In genomic region chr15:81326466-81327212, GRCh38 we compare ENCODE assay signal across 31 cellular contexts. TPM values are rescaled to one million over a fixed set of nuclear protein-coding genes. Genes with fewer than 3 reads are reported as not detected.
A peak's percentile ranks its signal among the peaks of the same experiment; 100 is the strongest.
DNase-seq lines count a peak whose midpoint lies in the region; ATAC-seq, FAIRE-seq and TF ChIP-seq lines count a peak whose summit lies in the region.
"Had no signal": no experiment of that assay in that cellular context is flagged by ENCODE, and none has a peak within 500 bp of the region (broad histone marks: within the 10 kb centered on the region; RNA-seq: fewer than 3 reads in every experiment).

No MANE protein-coding gene starts in this region.

- no peak for TF ChIP-seq EP300 in GM12878 (IDR thresholded peaks at IDR 0.05; ENCODE audit: borderline replicate concordance in 1 of 2, control insufficient read depth in 1 of 2, low read depth in 2 of 2, low read length in 2 of 2)

- no peaks in the 10 kb centered on the region for H3K27me3 ChIP-seq in AG04450 (ENCODE audit: control insufficient read depth, insufficient read depth, low read length)
- H3K27me3 ChIP-seq in GM12878 (replicated peaks in 1 of 2; ENCODE audit: control insufficient read depth in 2 of 2, insufficient read depth in 2 of 2, low read length in 1 of 2), result no peaks in the 10 kb centered on the region
- peaks cover 0 to 2% of the 10 kb centered on the region in 2 experiments for H3K27me3 ChIP-seq in mesenchymal stem cell (ENCODE audit: control insufficient read depth in 1 of 2, insufficient read depth in 1 of 2, low read length in 2 of 2)
- H3K27me3 ChIP-seq: dorsolateral prefrontal cortex, heart left ventricle, spleen, suprapubic skin had no signal

- H3K23ac ChIP-seq in mesenchymal stem cell (ENCODE audit: low read length in 2 of 2), result no peak overlapping the region

- H3K4me3 ChIP-seq in AG04450 (ENCODE audit: low read depth, low read length) (no peak overlapping the region), GM12878 (no peak overlapping the region), mesenchymal stem cell (ENCODE audit: insufficient read depth in 1 of 2, low read depth in 1 of 2, low read length in 2 of 2) (no peak overlapping the region)
- H3K4me3 ChIP-seq: dorsolateral prefrontal cortex, heart left ventricle, SK-N-MC, spleen, suprapubic skin had no signal

- no peak overlapping the region for H2AFZ ChIP-seq in GM12878 (ENCODE audit: control insufficient read depth, low read depth, low read length)
- H2AFZ ChIP-seq in mesenchymal stem cell (ENCODE audit: low read depth, low read length), result no peak overlapping the region

- no peak overlapping the region for H3K4me3 Mint-ChIP-seq in naive thymus-derived CD8-positive, alpha-beta T cell
- H3K4me3 Mint-ChIP-seq: stimulated activated memory B cell treated with anti-CD40 and anti-IgM and Interleukin-4, amounts not matched to agents 10 μg/mL and 1 μg/mL and 100 μg/mL, for 72 hours had no signal

- no peak for FAIRE-seq in GM12878 (lab: Jason Lieb, UNC)
- FAIRE-seq: D721Med, endothelial cell of umbilical vein had no signal

- no peak overlapping the region for H2BK5ac ChIP-seq in mesenchymal stem cell (ENCODE audit: low read depth, low read length, poor library complexity, severe bottlenecking)

- H3K18ac ChIP-seq in mesenchymal stem cell (ENCODE audit: low read depth in 1 of 2, low read length in 2 of 2), result no peak overlapping the region

- CTCF ChIA-PET in AG04450 (lab: Charles Lee), result interaction anchor here (1.0 to 2.3 kb wide), 5 partner anchors 10 to 154 kb away, joined by 3 to 24 read pairs (median 9); no protein-coding TSS in a partner anchor
- CTCF ChIA-PET in GM12878 (lab: Yijun Ruan, JAX), result interaction anchor here (0.8 to 6.5 kb wide), 8 partner anchors 9 to 357 kb away, joined by 3 to 50 read pairs (median 4); no protein-coding TSS in a partner anchor

- peak overlapping the region in 3 of 10 donors; percentile 8 to 80 (median 46) for H3K27ac Mint-ChIP-seq in naive thymus-derived CD8-positive, alpha-beta T cell
- H3K27ac Mint-ChIP-seq: stimulated activated memory B cell treated with anti-CD40 and anti-IgM and Interleukin-4, amounts not matched to agents 10 μg/mL and 1 μg/mL and 100 μg/mL, for 72 hours had no signal

- H3K27ac ChIP-seq in AG04450 (ENCODE audit: low read depth, low read length) (peak overlapping the region; percentile 42), GM12878 (ENCODE audit: control insufficient read depth, insufficient read depth) (no peak overlapping the region), mesenchymal stem cell (ENCODE audit: low read length, poor library complexity, severe bottlenecking) (peak overlapping the region; percentile 77)
- H3K27ac ChIP-seq: dorsolateral prefrontal cortex, RWPE1, SK-N-MC, suprapubic skin had no signal

- H3K36me3 ChIP-seq in GM12878 (ENCODE audit: control insufficient read depth in 2 of 2, insufficient read depth in 2 of 2, low read length in 1 of 2), result no peaks in the 10 kb centered on the region
- peaks cover 0 to 8% of the 10 kb centered on the region in 2 experiments for H3K36me3 ChIP-seq in mesenchymal stem cell (ENCODE audit: control insufficient read depth in 1 of 2, insufficient read depth in 2 of 2, low read depth in 1 of 2, low read length in 2 of 2)
- H3K36me3 ChIP-seq: suprapubic skin had no signal

- intact Hi-C loops in GM12878 (cut with micrococcal nuclease; ENCODE audit: unreplicated experiment), result no loop called here

- no peak overlapping the region for H2BK15ac ChIP-seq in mesenchymal stem cell (ENCODE audit: low read depth, poor library complexity, severe bottlenecking)

- RAD21 ChIA-PET in GM12878 (lab: Charles Lee; ENCODE audit: unreplicated experiment), result interaction anchor here (0.6 to 3.5 kb wide), 8 partner anchors 10 to 60 kb away, joined by 3 to 14 read pairs (median 4); no protein-coding TSS in a partner anchor

- H3K4me1 Mint-ChIP-seq in naive thymus-derived CD8-positive, alpha-beta T cell, result peaks cover 24 to 77% (median 52%) of the 10 kb centered on the region in 4 donors

- H3K27me3 Mint-ChIP-seq in naive thymus-derived CD8-positive, alpha-beta T cell, result no peaks in the 10 kb centered on the region
- H3K27me3 Mint-ChIP-seq: stimulated activated memory B cell treated with anti-CD40 and anti-IgM and Interleukin-4, amounts not matched to agents 10 μg/mL and 1 μg/mL and 100 μg/mL, for 72 hours had no signal

- peak overlapping the region in 1 of 2 experiments; percentile 41 for H3K4ac ChIP-seq in mesenchymal stem cell (ENCODE audit: low read depth in 1 of 2, low read length in 2 of 2)

- peaks cover 4% of the 10 kb centered on the region for H3K79me2 ChIP-seq in GM12878 (ENCODE audit: control insufficient read depth, insufficient read depth, low read length)

- no peak overlapping the region for H4K8ac ChIP-seq in mesenchymal stem cell (ENCODE audit: low read length)

- H3K14ac ChIP-seq in mesenchymal stem cell (ENCODE audit: low read length in 2 of 2), result no peak overlapping the region

- no peak overlapping the region for H3K4me2 ChIP-seq in GM12878 (ENCODE audit: control insufficient read depth, insufficient read depth)
- H3K4me2 ChIP-seq in mesenchymal stem cell (ENCODE audit: low read length, poor library complexity, severe bottlenecking), result no peak overlapping the region

- H3K9me3 ChIP-seq in AG04450 (ENCODE audit: control insufficient read depth, insufficient read depth, low read length) (no peaks in the 10 kb centered on the region; the same call in 1 of the 2 replicates), GM12878 (replicated peaks; ENCODE audit: control insufficient read depth, insufficient read depth, low read length) (no peaks in the 10 kb centered on the region), mesenchymal stem cell (ENCODE audit: control insufficient read depth, low read length) (no peaks in the 10 kb centered on the region)
- H3K9me3 ChIP-seq: heart left ventricle, spleen, suprapubic skin had no signal

- no peaks in the 10 kb centered on the region for H3K36me3 Mint-ChIP-seq in naive thymus-derived CD8-positive, alpha-beta T cell

- no peaks in the 10 kb centered on the region for H4K20me1 ChIP-seq in GM12878 (ENCODE audit: control insufficient read depth, insufficient read depth)

- ATAC-seq in GM12878 (no peak), GM18861 (IDR thresholded peaks at IDR 0.05; ENCODE audit: unreplicated experiment) (no peak)
- no peak for ATAC-seq in naive thymus-derived CD8-positive, alpha-beta T cell
- ATAC-seq: heart left ventricle; stimulated activated memory B cell treated with anti-CD40 and anti-IgM and Interleukin-4, amounts not matched to agents 10 μg/mL and 1 μg/mL and 100 μg/mL, for 72 hours had no signal

- no peak for TF ChIP-seq POLR2A in GM12878 (IDR thresholded peaks at IDR 0.05; ENCODE audit: low read depth, low read length)

- H2BK12ac ChIP-seq in mesenchymal stem cell (ENCODE audit: low read length in 2 of 2), result no peak overlapping the region

- SMC1A ChIA-PET in GM12878 (lab: Charles Lee; ENCODE audit: uncharacterized antibody, unreplicated experiment), result interaction anchor here (0.8 to 4.1 kb wide), 12 partner anchors 9 to 326 kb away, joined by 3 to 26 read pairs (median 6); partner anchors contain the start of gene TLNRD1

- no peak overlapping the region for H2BK120ac ChIP-seq in mesenchymal stem cell (ENCODE audit: low read depth, low read length)

- TF ChIP-seq CTCF in AG04450 (IDR thresholded peaks at IDR 0.05; ENCODE audit: low read depth, low read length) (no peak), GM12878 (IDR thresholded peaks at IDR 0.05 in 2 of 3, conservative IDR thresholded peaks at IDR 0.05 in 1 of 3; ENCODE audit: control insufficient read depth in 2 of 3, extremely low read depth in 1 of 3, insufficient read depth in 1 of 3, low read depth in 3 of 3, low read length in 3 of 3) (no peak)

- in situ Hi-C loops in GM12878 (cut with MboI), result no loop called here

- H3K4me1 ChIP-seq in GM12878 (ENCODE audit: control insufficient read depth, insufficient read depth, low read length) (peaks cover 8% of the 10 kb centered on the region), mesenchymal stem cell (ENCODE audit: control insufficient read depth, insufficient read depth, low read depth, low read length) (peaks cover 21% of the 10 kb centered on the region)

- no peak overlapping the region for H4K91ac ChIP-seq in mesenchymal stem cell (ENCODE audit: low read length)

- no peaks in the 10 kb centered on the region for H3K9me3 Mint-ChIP-seq in naive thymus-derived CD8-positive, alpha-beta T cell
- H3K9me3 Mint-ChIP-seq: stimulated activated memory B cell treated with anti-CD40 and anti-IgM and Interleukin-4, amounts not matched to agents 10 μg/mL and 1 μg/mL and 100 μg/mL, for 72 hours had no signal

- BruUV-seq in GM12878 (replicated peaks; lab: Mats Ljungman, UMichigan), result no TSS peak

- POLR2A ChIA-PET in AG04450 (lab: Yijun Ruan, JAX), result interaction anchor here (1.3 to 2.2 kb wide), 3 partner anchors 13 to 60 kb away, joined by 3 to 23 read pairs (median 6); no protein-coding TSS in a partner anchor
- POLR2A ChIA-PET in GM12878 (lab: Charles Lee), result interaction anchor here (0.6 to 1.2 kb wide), 6 partner anchors 10 to 330 kb away, joined by 3 to 7 read pairs (median 4); no protein-coding TSS in a partner anchor
- POLR2A ChIA-PET in naive thymus-derived CD8-positive, alpha-beta T cell (lab: Charles Lee), result interaction anchor here (0.5 to 12.0 kb wide), 5 partner anchors 10 to 33 kb away, joined by 3 to 123 read pairs (median 3); no protein-coding TSS in a partner anchor

- no peak for DNase-seq in AG04450 (ENCODE audit: low read depth, low spot score)
- DNase-seq in HCEC 1CT, result peak; percentile 27
- DNase-seq in GM12878 (ENCODE audit: low read depth, low spot score), result no peak
- no peak for DNase-seq in mesenchymal stem cell
- no peak for DNase-seq in stimulated activated CD4-positive, alpha-beta T cell treated with anti-CD3 and anti-CD28 coated beads, Interleukin-4, amount 100 ng/mL, for 24 hours
- no peak for DNase-seq in naive thymus-derived CD8-positive, alpha-beta T cell
- DNase-seq: activated CD4-positive, alpha-beta T cell treated with anti-CD3 and anti-CD28 coated beads for 4 hours; activated naive CD4-positive, alpha-beta T cell treated with Interleukin-2 at 50 U/mL for 16 hours; activated T-cell treated with anti-CD3 and anti-CD28 coated beads, Interleukin-2, amount 50 U/mL, for 48 hours; amygdala; dorsolateral prefrontal cortex; heart left ventricle; NCI-H1092 treated with DMSO at 0.1 percent for 48 hours; NCI-H2029; NCI-H748 treated with DMSO at 0.1 percent for 48 hours; spleen; stimulated activated CD4-positive, alpha-beta T cell treated with anti-CD3 and anti-CD28 coated beads, Interleukin-2, amount 100 ng/mL, for 48 hours; T-helper 2 cell had no signal

- H3K9ac ChIP-seq in GM12878 (ENCODE audit: control insufficient read depth, insufficient read depth, low read length) (no peak overlapping the region), mesenchymal stem cell (ENCODE audit: low read length) (peak overlapping the region; percentile 55)

- peaks cover 7% of the 10 kb centered on the region for H3K79me1 ChIP-seq in mesenchymal stem cell (replicated peaks; ENCODE audit: low read length, poor library complexity, severe bottlenecking)

- WGBS in GM12878 (ENCODE audit: insufficient coverage, insufficient replicate concordance, low lambda C conversion rate, missing lambda C conversion rate), result 91% methylated on average over 7 of the region's 7 CpGs
- whole genome bisulfite sequencing in mesenchymal stem cell, result 82% methylated on average over 5 of the region's 7 CpGs

- no peak for TF ChIP-seq RAD21 in GM12878 (IDR thresholded peaks at IDR 0.05; ENCODE audit: insufficient read depth, low read depth, low read length)

- H2AK5ac ChIP-seq in mesenchymal stem cell (ENCODE audit: low read length, severe bottlenecking), result peak overlapping the region; percentile 63

RNA-seq across cellular contexts. Expression of gene STARD5, which starts 2.7 kb away (rescaled TPM):
- polyA plus RNA-seq in AG04450 (2011; rRNA removed), result 19.0 and 20.5 TPM in 2 replicates
- 17.4 and 21.2 TPM in 2 replicates for polyA minus RNA-seq in AG04450 (2011; rRNA and poly(A)+ RNA removed)
- total RNA-seq in GM12878 (2013; cell fraction: nucleolus; rRNA removed), result 20.1 and 22.0 TPM in 2 replicates
- 6.3 and 6.4 TPM in 2 replicates for total RNA-seq in GM12878 (2014; rRNA removed)
- 4.1 and 4.5 TPM in 2 replicates for total RNA-seq in GM12878 (2014; rRNA removed; fragmentation: Illumina TruSeq; extraction: Trizol)
- total RNA-seq in GM12878 (2021), result 6.0 and 6.1 TPM in 2 replicates
- polyA plus RNA-seq in GM12878 (2011; ENCODE audit: low read depth), result 2.0 TPM
- 7.5 and 9.4 TPM in 2 replicates for polyA plus RNA-seq in GM12878 (2011; rRNA removed)
- 11.9 and 12.7 TPM in 2 replicates for polyA plus RNA-seq in GM12878 (2011; cell fraction: cytosol; rRNA removed)
- 22.7 and 29.4 TPM in 2 replicates for polyA plus RNA-seq in GM12878 (2011; cell fraction: nucleus; rRNA removed)
- polyA plus RNA-seq in GM12878 (2012), result 3.0 and 4.8 TPM in 2 replicates
- polyA plus RNA-seq in GM12878 (2014; fragmentation: Illumina TruSeq; extraction: Trizol), result 5.4 and 6.3 TPM in 2 replicates
- 1 to 10 TPM; 2.3 to 3.5 TPM for polyA plus RNA-seq in GM12878 (2014; fragmentation: Nextera tagmentation; extraction: Ambion mirVana)
- 8.4 and 8.6 TPM in 2 replicates for polyA plus RNA-seq in GM12878 (2014; rRNA removed)
- 1 to 10 TPM; 3.0 to 3.5 TPM for polyA plus RNA-seq in GM12878 (2016; fragmentation: Nextera tagmentation; extraction: Ambion mirVana)
- polyA minus RNA-seq in GM12878 (2011; rRNA and poly(A)+ RNA removed), result 11.0 and 11.7 TPM in 2 replicates
- polyA minus RNA-seq in GM12878 (2011; cell fraction: cytosol; rRNA and poly(A)+ RNA removed), result 1.9 and 3.1 TPM in 2 replicates
- 13.1 and 19.6 TPM in 2 replicates for polyA minus RNA-seq in GM12878 (2011; cell fraction: nucleus; rRNA and poly(A)+ RNA removed)
- 2.6 TPM for polyA plus RNA-seq in mesenchymal stem cell (2013, experiment 1 of 2)
- 2.5 TPM for polyA plus RNA-seq in mesenchymal stem cell (2013, experiment 2 of 2)
- 10 to 100 TPM; 10.8 to 12.8 TPM for total RNA-seq in naive thymus-derived CD8-positive, alpha-beta T cell
- polyA plus RNA-seq in naive thymus-derived CD8-positive, alpha-beta T cell, result 1 to 10 TPM; 3.8 to 6.9 (median 4.5) TPM

RNA-seq across cellular contexts. Expression of gene TMC3, which starts 47.4 kb away (rescaled TPM):
- polyA plus RNA-seq in AG04450 (2011; rRNA removed) (not detected in 2 replicates), GM12878 (2011; rRNA removed) (not detected in 2 replicates), GM12878 (2014; fragmentation: Illumina TruSeq; extraction: Trizol) (not detected in 2 replicates), GM12878 (2014; fragmentation: Nextera tagmentation; extraction: Ambion mirVana) (under 1 TPM; 0.03 to 0.04 TPM), GM12878 (2014; rRNA removed) (not detected in 2 replicates), GM12878 (2016; fragmentation: Nextera tagmentation; extraction: Ambion mirVana) (under 1 TPM in 1 of 2 experiments, not detected in 1; 0.04 TPM)
- polyA minus RNA-seq in AG04450 (2011; rRNA and poly(A)+ RNA removed), result not detected in 2 replicates
- total RNA-seq in GM12878 (2013; cell fraction: nucleolus; rRNA removed), result not detected in 2 replicates
- total RNA-seq in GM12878 (2014; rRNA removed) (not detected in 2 replicates), GM12878 (2014; rRNA removed; fragmentation: Illumina TruSeq; extraction: Trizol) (not detected in 2 replicates), GM12878 (2021) (not detected in 2 replicates)
- polyA plus RNA-seq in GM12878 (2011; ENCODE audit: low read depth), result not detected
- polyA plus RNA-seq in GM12878 (2011; cell fraction: cytosol; rRNA removed), result not detected in 2 replicates
- polyA plus RNA-seq in GM12878 (2011; cell fraction: nucleus; rRNA removed), result not detected in 2 replicates
- not detected in 2 replicates for polyA plus RNA-seq in GM12878 (2012)
- not detected in 2 replicates for polyA minus RNA-seq in GM12878 (2011; rRNA and poly(A)+ RNA removed)
- not detected in 2 replicates for polyA minus RNA-seq in GM12878 (2011; cell fraction: cytosol; rRNA and poly(A)+ RNA removed)
- polyA minus RNA-seq in GM12878 (2011; cell fraction: nucleus; rRNA and poly(A)+ RNA removed), result not detected in 2 replicates
- polyA plus RNA-seq in mesenchymal stem cell (2013, experiment 1 of 2), result not detected
- polyA plus RNA-seq in mesenchymal stem cell (2013, experiment 2 of 2), result not detected
- not detected for total RNA-seq in naive thymus-derived CD8-positive, alpha-beta T cell
- polyA plus RNA-seq in naive thymus-derived CD8-positive, alpha-beta T cell, result under 1 TPM in 1 of 3 donors, not detected in 2; 0.05 TPM
- total RNA-seq: cardiac septum, Daoy, endothelial cell of umbilical vein, fibroblast of villous mesenchyme, myocyte, osteocyte, renal cortical epithelial cell, spleen had no signal
- polyA plus RNA-seq: endothelial cell of umbilical vein, heart left ventricle, spleen had no signal
